38 cellular contexts compared by ENCODE assay signal in the genomic region with DNA sequence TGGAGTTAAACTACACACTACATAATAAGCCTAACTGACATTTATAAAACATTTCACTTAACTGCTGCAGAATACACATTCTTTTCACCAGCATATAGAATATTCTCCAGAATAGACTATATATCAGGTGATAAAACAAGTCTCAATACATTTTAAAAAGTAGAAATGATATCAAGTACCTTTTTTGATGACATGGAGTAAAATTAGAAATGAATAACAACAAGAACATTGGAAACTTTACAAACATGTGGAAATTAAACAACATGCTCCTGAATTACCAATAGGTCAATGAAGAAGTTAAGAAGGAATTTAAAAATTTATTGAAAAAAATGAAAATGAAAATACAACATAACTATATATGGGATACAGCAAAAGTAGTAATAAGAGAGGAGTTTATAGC. TPM values are rescaled to one million over a fixed set of nuclear protein-coding genes. Genes with fewer than 3 reads are reported as not detected.
"Had no signal": no experiment of that assay in that cellular context is flagged by ENCODE, and none has a peak within 500 bp of the region (broad histone marks: within the 10 kb centered on the region; RNA-seq: fewer than 3 reads in every experiment).

No MANE protein-coding gene starts in this region.

- H3K36me3 ChIP-seq: adrenal gland, brain microvascular endothelial cell, breast epithelium had no signal

- FAIRE-seq: astrocyte, TTC549 had no signal

- H3K4me3 Mint-ChIP-seq: activated B cell treated with CpG ODN at 0.5 μM for 24 hours; activated CD4-positive, alpha-beta memory T cell treated with anti-CD3 and anti-CD28 coated beads for 36 hours; activated CD4-positive, alpha-beta T cell treated with anti-CD3 and anti-CD28 coated beads, Interleukin-2, amount 10 ng/mL, durations not matched to agents 24 days and 14 days; activated CD8-positive, alpha-beta T cell treated with anti-CD3 and anti-CD28 coated beads for 36 hours; activated naive CD4-positive, alpha-beta T cell treated with anti-CD3 and anti-CD28 coated beads for 36 hours; activated naive CD8-positive, alpha-beta T cell treated with anti-CD3 and anti-CD28 coated beads for 36 hours; activated T-helper 1 cell treated with anti-CD3 and anti-CD28 coated beads, Interleukin-12 subunit alpha, Interleukin-12 subunit beta, Interleukin-2, Interleukin-4 antibody, amounts not matched to agents 30 ng/mL and 10 ng/mL and 1 ng/mL, durations not matched to agents 14 hours and 24 hours and 36 hours; activated T-helper 17 cell treated with anti-CD3 and anti-CD28 coated beads, Interleukin-2, amount 50 U/mL, for 72 hours; T-helper 1 cell treated with Interleukin-12 subunit alpha and Interleukin-12 subunit beta and Interleukin-4 antibody, amounts not matched to agents 30 μg/mL and 1 μg/mL, for 36 hours; T-helper 2 cell treated with Interferon-gamma antibody and Interleukin-4, amounts not matched to agents 5 μg/mL and 100 μg/mL, for 36 hours had no signal

- H3K36me3 Mint-ChIP-seq: activated CD4-positive, alpha-beta memory T cell treated with anti-CD3 and anti-CD28 coated beads for 36 hours; activated naive CD8-positive, alpha-beta T cell treated with anti-CD3 and anti-CD28 coated beads for 36 hours had no signal

- H3K27ac ChIP-seq: adrenal gland, body of pancreas, brain microvascular endothelial cell, breast epithelium, VCaP had no signal

- H3K4me1 ChIP-seq: adrenal gland, body of pancreas, breast epithelium had no signal

- H3K9me3 Mint-ChIP-seq: activated CD4-positive, alpha-beta T cell treated with anti-CD3 and anti-CD28 coated beads, Interleukin-2, amount 10 ng/mL, durations not matched to agents 24 days and 14 days; activated CD8-positive, alpha-beta T cell treated with anti-CD3 and anti-CD28 coated beads for 36 hours; activated naive CD4-positive, alpha-beta T cell treated with anti-CD3 and anti-CD28 coated beads for 36 hours; activated T-helper 1 cell treated with anti-CD3 and anti-CD28 coated beads, Interleukin-12 subunit alpha, Interleukin-12 subunit beta, Interleukin-2, Interleukin-4 antibody, amounts not matched to agents 30 ng/mL and 10 ng/mL and 1 ng/mL, durations not matched to agents 14 hours and 24 hours and 36 hours; T-helper 1 cell treated with Interleukin-12 subunit alpha and Interleukin-12 subunit beta and Interleukin-4 antibody, amounts not matched to agents 30 μg/mL and 1 μg/mL, for 36 hours; T-helper 2 cell treated with Interferon-gamma antibody and Interleukin-4, amounts not matched to agents 5 μg/mL and 100 μg/mL, for 36 hours had no signal

- H3K27me3 ChIP-seq: adrenal gland, body of pancreas, brain microvascular endothelial cell, breast epithelium had no signal

- H3K27ac Mint-ChIP-seq: activated B cell treated with CpG ODN at 0.5 μM for 24 hours; activated CD4-positive, alpha-beta memory T cell treated with anti-CD3 and anti-CD28 coated beads for 36 hours; activated CD4-positive, alpha-beta T cell treated with anti-CD3 and anti-CD28 coated beads, Interleukin-2, amount 10 ng/mL, durations not matched to agents 24 days and 14 days; activated CD8-positive, alpha-beta T cell treated with anti-CD3 and anti-CD28 coated beads for 36 hours; activated naive CD4-positive, alpha-beta T cell treated with anti-CD3 and anti-CD28 coated beads for 36 hours; activated naive CD4-positive, alpha-beta T cell treated with anti-CD3 and anti-CD28 coated beads, Interleukin-2, amount 50 U/mL, for 72 hours; activated naive CD8-positive, alpha-beta T cell treated with anti-CD3 and anti-CD28 coated beads for 36 hours; activated T-helper 1 cell treated with anti-CD3 and anti-CD28 coated beads, Interleukin-12 subunit alpha, Interleukin-12 subunit beta, Interleukin-2, Interleukin-4 antibody, amounts not matched to agents 30 ng/mL and 10 ng/mL and 1 ng/mL, durations not matched to agents 14 hours and 24 hours and 36 hours; activated T-helper 17 cell treated with anti-CD3 and anti-CD28 coated beads, Interleukin-2, amount 50 U/mL, for 72 hours; T-helper 1 cell treated with Interleukin-12 subunit alpha and Interleukin-12 subunit beta and Interleukin-4 antibody, amounts not matched to agents 30 μg/mL and 1 μg/mL, for 36 hours; T-helper 2 cell treated with Interferon-gamma antibody and Interleukin-4, amounts not matched to agents 5 μg/mL and 100 μg/mL, for 36 hours had no signal

- H3K4me3 ChIP-seq: adrenal gland, body of pancreas, breast epithelium had no signal

- DNase-seq: activated B cell treated with CpG ODN at 0.5 μM for 24 hours; activated CD4-positive, alpha-beta memory T cell treated with anti-CD3 and anti-CD28 coated beads for 36 hours; activated CD4-positive, alpha-beta T cell treated with anti-CD3 and anti-CD28 coated beads for 4 hours; activated CD4-positive, alpha-beta T cell treated with anti-CD3 and anti-CD28 coated beads, Interleukin-2, amount 10 ng/mL, durations not matched to agents 24 days and 14 days; activated CD4-positive, alpha-beta T cell treated with anti-CD3 and anti-CD28 coated beads, Interleukin-2, amount 50 U/mL, for 1 hour; activated CD4-positive, alpha-beta T cell treated with anti-CD3 and anti-CD28 coated beads, Interleukin-2, amount 50 U/mL, for 4 hours; activated CD4-positive, CD25-positive, alpha-beta regulatory T cell treated with anti-CD3 and anti-CD28 coated beads, Interleukin-2, amount 50 U/mL, for 72 hours; activated CD8-positive, alpha-beta memory T cell treated with anti-CD3 and anti-CD28 coated beads, Interleukin-2, amount 50 U/mL, for 4 hours; activated CD8-positive, alpha-beta T cell treated with anti-CD3 and anti-CD28 coated beads for 36 hours; activated effector memory CD4-positive, alpha-beta T cell treated with anti-CD3 and anti-CD28 coated beads, Interleukin-2, amount 50 U/mL, for 16 hours; activated gamma-delta T cell treated with Interleukin-2 at 50 U/mL for 16 hours; activated naive CD4-positive, alpha-beta T cell; activated naive CD4-positive, alpha-beta T cell treated with anti-CD3 and anti-CD28 coated beads for 36 hours; activated naive CD4-positive, alpha-beta T cell treated with anti-CD3 and anti-CD28 coated beads, Interleukin-2, amount 50 U/mL, for 16 hours; activated naive CD8-positive, alpha-beta T cell treated with anti-CD3 and anti-CD28 coated beads for 36 hours; activated T-cell treated with anti-CD3 and anti-CD28 coated beads for 4 hours; activated T-cell treated with anti-CD3 and anti-CD28 coated beads, Interleukin-2, amount 50 U/mL, for 1 hour; activated T-cell treated with anti-CD3 and anti-CD28 coated beads, Interleukin-2, amount 50 U/mL, for 48 hours; adrenal gland; amniotic stem cell; aorta; body of pancreas; brain microvascular endothelial cell; central memory CD4-positive, alpha-beta T cell; T-helper 1 cell; T-helper 2 cell; T-helper 9 cell had no signal

- H3K4me1 Mint-ChIP-seq: activated B cell treated with CpG ODN at 0.5 μM for 24 hours; activated CD4-positive, alpha-beta T cell treated with anti-CD3 and anti-CD28 coated beads, Interleukin-2, amount 10 ng/mL, durations not matched to agents 24 days and 14 days; activated naive CD8-positive, alpha-beta T cell treated with anti-CD3 and anti-CD28 coated beads for 36 hours; activated T-helper 17 cell treated with anti-CD3 and anti-CD28 coated beads, Interleukin-2, amount 50 U/mL, for 72 hours had no signal

- ATAC-seq: activated CD8-positive, alpha-beta T cell treated with anti-CD3 and anti-CD28 coated beads for 36 hours; activated naive CD4-positive, alpha-beta T cell treated with anti-CD3 and anti-CD28 coated beads, Interleukin-2, amount 50 U/mL, for 72 hours; activated T-helper 17 cell treated with anti-CD3 and anti-CD28 coated beads, Interleukin-2, amount 50 U/mL, for 72 hours; body of pancreas had no signal

RNA-seq across cellular contexts. Expression of a gene that starts 47.5 kb away (rescaled TPM):
- total RNA-seq: activated B cell treated with CpG ODN at 0.5 μM for 24 hours; activated CD4-positive, alpha-beta memory T cell treated with anti-CD3 and anti-CD28 coated beads for 36 hours; activated CD4-positive, alpha-beta T cell treated with anti-CD3 and anti-CD28 coated beads, Interleukin-2, amount 10 ng/mL, durations not matched to agents 24 days and 14 days; activated CD8-positive, alpha-beta memory T cell treated with anti-CD3 and anti-CD28 coated beads for 36 hours; activated CD8-positive, alpha-beta T cell treated with anti-CD3 and anti-CD28 coated beads for 36 hours; activated naive CD4-positive, alpha-beta T cell treated with anti-CD3 and anti-CD28 coated beads for 36 hours; activated naive CD4-positive, alpha-beta T cell treated with anti-CD3 and anti-CD28 coated beads, Interleukin-2, amount 50 U/mL, for 72 hours; activated naive CD8-positive, alpha-beta T cell treated with anti-CD3 and anti-CD28 coated beads for 36 hours; activated T-helper 1 cell treated with anti-CD3 and anti-CD28 coated beads, Interleukin-12 subunit alpha, Interleukin-12 subunit beta, Interleukin-2, Interleukin-4 antibody, amounts not matched to agents 30 ng/mL and 10 ng/mL and 1 ng/mL, durations not matched to agents 14 hours and 24 hours and 36 hours; activated T-helper 17 cell treated with anti-CD3 and anti-CD28 coated beads, Interleukin-2, amount 50 U/mL, for 72 hours; aorta; astrocyte; body of pancreas; breast epithelium; cardiac septum had no signal
- polyA plus RNA-seq: aorta had no signal
